ENCODE assay signal across 1 cellular context in the genomic region with DNA sequence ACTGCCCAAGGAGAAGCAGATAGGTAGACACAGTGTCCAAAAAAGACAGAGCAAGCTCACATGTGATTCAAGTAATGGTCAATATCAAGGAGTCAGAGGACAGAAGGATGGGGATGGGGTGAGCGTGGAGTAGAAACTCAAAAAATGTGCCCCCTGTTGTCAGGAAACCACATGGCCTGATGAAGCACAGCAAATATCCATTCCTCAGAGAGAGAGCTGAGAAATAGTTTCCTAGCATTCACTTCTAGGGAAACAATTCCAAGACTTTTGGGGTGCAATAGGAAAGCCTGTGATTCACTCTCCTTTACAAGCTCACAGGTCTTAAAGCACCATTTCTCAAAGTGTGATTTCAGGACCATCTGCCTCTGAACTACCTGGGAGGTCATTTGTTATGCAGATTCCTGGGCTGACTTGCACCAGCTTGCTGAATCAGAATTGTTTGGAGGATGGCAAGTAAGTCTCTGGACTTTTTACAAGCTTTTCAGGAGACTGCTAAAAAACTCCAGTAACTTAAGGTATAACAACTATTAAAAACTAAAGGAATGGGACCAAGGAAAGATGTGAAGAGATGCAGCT.
TF ChIP-seq lines count a peak whose summit lies in the region.

No MANE protein-coding gene starts in this region.

TF ChIP-seq in WTC11, 78 proteins besides CTCF, POLR2A, EP300 and RAD21:
- TF ChIP-seq, protein P1, sequence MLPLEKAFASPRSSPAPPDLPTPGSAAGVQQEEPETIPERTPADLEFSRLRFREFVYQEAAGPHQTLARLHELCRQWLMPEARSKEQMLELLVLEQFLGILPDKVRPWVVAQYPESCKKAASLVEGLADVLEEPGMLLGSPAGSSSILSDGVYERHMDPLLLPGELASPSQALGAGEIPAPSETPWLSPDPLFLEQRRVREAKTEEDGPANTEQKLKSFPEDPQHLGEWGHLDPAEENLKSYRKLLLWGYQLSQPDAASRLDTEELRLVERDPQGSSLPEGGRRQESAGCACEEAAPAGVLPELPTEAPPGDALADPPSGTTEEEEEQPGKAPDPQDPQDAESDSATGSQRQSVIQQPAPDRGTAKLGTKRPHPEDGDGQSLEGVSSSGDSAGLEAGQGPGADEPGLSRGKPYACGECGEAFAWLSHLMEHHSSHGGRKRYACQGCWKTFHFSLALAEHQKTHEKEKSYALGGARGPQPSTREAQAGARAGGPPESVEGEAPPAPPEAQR (CRISPR knock-in tag; IDR thresholded peaks at IDR 0.05): peak; percentile 54; the same call in 1 of the 2 replicates
- TF ChIP-seq ZNF396 (CRISPR knock-in tag; IDR thresholded peaks at IDR 0.05; ENCODE audit: borderline replicate concordance): no peak
TF ChIP-seq in WTC11: peak in this region for 1.
